Comparison of ENCODE assay signal across 7 cellular contexts in the genomic region with DNA sequence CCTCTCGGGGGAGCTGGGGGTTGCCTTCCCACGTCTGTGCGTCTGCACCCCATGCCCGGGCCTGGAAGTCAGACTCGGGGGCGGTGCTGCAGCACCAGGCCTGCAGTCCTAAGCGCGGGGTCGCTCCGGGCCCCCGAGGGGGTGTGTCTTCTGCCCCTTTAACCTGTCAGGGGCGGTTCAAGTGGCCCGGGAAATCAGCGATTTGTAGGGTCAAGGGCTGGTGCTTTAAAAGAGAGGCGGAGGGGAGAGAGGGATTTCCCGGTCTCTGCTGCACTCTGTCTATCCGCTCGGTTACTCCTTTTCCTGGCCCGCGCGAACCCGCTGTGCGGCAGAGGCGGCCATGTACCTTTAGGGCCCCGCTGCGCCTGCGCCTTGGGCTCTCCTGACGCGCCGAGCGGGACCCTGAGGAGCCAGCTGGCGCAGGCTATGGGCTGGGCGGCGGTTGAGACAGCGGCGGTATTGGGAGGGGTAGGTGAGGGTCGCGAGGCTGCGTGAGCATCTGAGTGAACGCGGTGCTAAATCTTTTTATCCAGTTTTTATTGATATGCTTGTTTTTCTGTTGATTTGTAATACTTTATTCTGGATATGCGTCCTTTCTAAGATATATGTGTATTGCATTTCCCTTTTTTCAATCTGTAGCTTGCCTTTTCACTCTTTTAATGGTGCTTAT.
A peak's percentile ranks its signal among the peaks of the same experiment; 100 is the strongest.
DNase-seq lines count a peak whose midpoint lies in the region; ATAC-seq and TF ChIP-seq lines count a peak whose summit lies in the region.
"Not testable (repeated sequence)": the region's sequence is repeated elsewhere in the genome, so short reads cannot be mapped to it uniquely, and the experiment has no call there.

No MANE protein-coding gene starts in this region.

- H3K4me2 ChIP-seq in smooth muscle cell = peak overlapping the region; percentile 87

- not testable (repeated sequence) for H3K4me1 ChIP-seq in smooth muscle cell (ENCODE audit: low read depth)

- peak overlapping the region; percentile 65 for H3K27ac Mint-ChIP-seq in activated CD4-positive, alpha-beta memory T cell treated with anti-CD3 and anti-CD28 coated beads, Interleukin-2, amount 10 ng/mL, durations not matched to agents 7 days and 5 days

- peaks cover 12% of the 10 kb centered on the region for H3K4me1 Mint-ChIP-seq in activated CD4-positive, alpha-beta memory T cell treated with anti-CD3 and anti-CD28 coated beads, Interleukin-2, amount 10 ng/mL, durations not matched to agents 7 days and 5 days

- H3K27ac ChIP-seq in smooth muscle cell (ENCODE audit: low read depth) = not testable (repeated sequence)

- H3K4me3 ChIP-seq in choroid plexus epithelial cell (ENCODE audit: low read depth, low read length) (peak overlapping the region; percentile 50), smooth muscle cell (peak overlapping the region; percentile 56)

- DNase-seq in HT1080 (ENCODE audit: low read depth) (peak; percentile 11), NOMO-1 (lab: John Stamatoyannopoulos, UW; ENCODE audit: unreplicated experiment in 2 of 2) (peak; percentile 54 to 56), choroid plexus epithelial cell (ENCODE audit: low read depth) (peak; percentile 50), kidney tubule cell (ENCODE audit: low spot score) (peak; percentile 57), smooth muscle cell (lab: John Stamatoyannopoulos, UW; ENCODE audit: unreplicated experiment) (peak; percentile 15)
- peak; percentile 78 for DNase-seq in activated CD4-positive, alpha-beta memory T cell treated with anti-CD3 and anti-CD28 coated beads, Interleukin-2, amount 10 ng/mL, durations not matched to agents 7 days and 5 days

- H3F3A ChIP-seq in smooth muscle cell (ENCODE audit: low read depth) = not testable (repeated sequence)

- H3K9me3 ChIP-seq in smooth muscle cell (replicated peaks; ENCODE audit: low read depth) = not testable (repeated sequence)

- peak overlapping the region; percentile 90 for H2AFZ ChIP-seq in smooth muscle cell (ENCODE audit: low read depth)

- H4K20me1 ChIP-seq in smooth muscle cell (ENCODE audit: low read depth) = not testable (repeated sequence)

- H3K27me3 ChIP-seq in smooth muscle cell (ENCODE audit: low read depth) = not testable (repeated sequence)

- peak; percentile 92 for ATAC-seq in GM19351 (IDR thresholded peaks at IDR 0.05; ENCODE audit: unreplicated experiment)

- H3K27me3 Mint-ChIP-seq in activated CD4-positive, alpha-beta memory T cell treated with anti-CD3 and anti-CD28 coated beads, Interleukin-2, amount 10 ng/mL, durations not matched to agents 7 days and 5 days = not testable (repeated sequence)

- 4% methylated on average over 41 of the region's 42 CpGs for WGBS in smooth muscle cell (ENCODE audit: low lambda C conversion rate)

- POLR2A ChIA-PET in activated CD4-positive, alpha-beta memory T cell treated with anti-CD3 and anti-CD28 coated beads, Interleukin-2, amount 10 ng/mL, durations not matched to agents 7 days and 5 days (lab: Charles Lee) = not testable (repeated sequence)

- H3K9ac ChIP-seq in smooth muscle cell (ENCODE audit: low read depth) = not testable (repeated sequence)

- H3K79me2 ChIP-seq in smooth muscle cell (ENCODE audit: low read depth) = not testable (repeated sequence)

- not testable (repeated sequence) for H3K36me3 Mint-ChIP-seq in activated CD4-positive, alpha-beta memory T cell treated with anti-CD3 and anti-CD28 coated beads, Interleukin-2, amount 10 ng/mL, durations not matched to agents 7 days and 5 days (ENCODE audit: low read depth)

- CTCF ChIA-PET in activated CD4-positive, alpha-beta memory T cell treated with anti-CD3 and anti-CD28 coated beads, Interleukin-2, amount 10 ng/mL, durations not matched to agents 7 days and 5 days (lab: Charles Lee) = not testable (repeated sequence)

- H3K4me3 Mint-ChIP-seq in activated CD4-positive, alpha-beta memory T cell treated with anti-CD3 and anti-CD28 coated beads, Interleukin-2, amount 10 ng/mL, durations not matched to agents 7 days and 5 days = peak overlapping the region; percentile 85

- not testable (repeated sequence) for TF ChIP-seq CTCF in choroid plexus epithelial cell (conservative IDR thresholded peaks at IDR 0.05; ENCODE audit: low read depth, low read length); smooth muscle cell (IDR thresholded peaks at IDR 0.05; ENCODE audit: borderline replicate concordance, insufficient read depth, poor library complexity, severe bottlenecking)

- not testable (repeated sequence) for H3K9me3 Mint-ChIP-seq in activated CD4-positive, alpha-beta memory T cell treated with anti-CD3 and anti-CD28 coated beads, Interleukin-2, amount 10 ng/mL, durations not matched to agents 7 days and 5 days

- H3K36me3 ChIP-seq in smooth muscle cell (ENCODE audit: low read depth) = not testable (repeated sequence)

Comparison
In these comparisons a context has a peak if more than half of its experiments do, and no peak if none do; other contexts are left out.
1. DNase-seq: peak in every context shown above with its lines; median percentile 78 in activated CD4-positive, alpha-beta memory T cell treated with anti-CD3 and anti-CD28 coated beads, Interleukin-2, amount 10 ng/mL, durations not matched to agents 7 days and 5 days; 57 in kidney tubule cell; 55 in NOMO-1; 50 in choroid plexus epithelial cell; 15 in smooth muscle cell; 11 in HT1080.